ENCODE assay signal across 8 cellular contexts in genomic region chrX:140766024-140766611, GRCh38. TPM values are rescaled to one million over a fixed set of nuclear protein-coding genes. Genes with fewer than 3 reads are reported as not detected.
A peak's percentile ranks its signal among the peaks of the same experiment; 100 is the strongest.
DNase-seq lines count a peak whose midpoint lies in the region; ATAC-seq and TF ChIP-seq lines count a peak whose summit lies in the region.

No MANE protein-coding gene starts in this region.

- TF ChIP-seq EP300 in suprapubic skin (IDR thresholded peaks at IDR 0.05): no peak

- TF ChIP-seq POLR2A in suprapubic skin (IDR thresholded peaks at IDR 0.05): no peak

- no peaks in the 10 kb centered on the region for H3K36me3 ChIP-seq in suprapubic skin

- peak; percentile 14 to 18 for DNase-seq in activated CD4-positive, alpha-beta T cell treated with anti-CD3 and anti-CD28 coated beads for 24 hours (ENCODE audit: low read depth in 2 of 2)
- no peak for DNase-seq in activated CD4-positive, alpha-beta T cell treated with anti-CD3 and anti-CD28 coated beads for 1 hour
- DNase-seq in HuH-7 (ENCODE audit: low spot score) (peak; percentile 10), T-helper 22 cell (ENCODE audit: low read depth) (peak; percentile 5), ecto neural progenitor cell (ENCODE audit: low spot score) (peak; percentile 50), lung microvascular endothelial cell (ENCODE audit: low read depth in 2 of 2) (peak; percentile 45 to 78), suprapubic skin (ENCODE audit: low spot score in 2 of 2) (peak in 1 of 2 donors; percentile 62)

- H3K27ac ChIP-seq in suprapubic skin: no peak overlapping the region

- no peaks in the 10 kb centered on the region for H3K27me3 ChIP-seq in suprapubic skin

- peak overlapping the region; percentile 49 for H3K4me3 ChIP-seq in suprapubic skin

- TF ChIP-seq CTCF in suprapubic skin (IDR thresholded peaks at IDR 0.05): peak; percentile 32 to 61

- WGBS in suprapubic skin: 11% methylated on average over 8 of the region's 8 CpGs

- no peaks in the 10 kb centered on the region for H3K9me3 ChIP-seq in suprapubic skin

- no peak for ATAC-seq in HG03108 (IDR thresholded peaks at IDR 0.05; ENCODE audit: unreplicated experiment)

- H3K4me1 ChIP-seq in suprapubic skin: no peaks in the 10 kb centered on the region

RNA-seq across cellular contexts. Expression of gene LINC00632, which starts 56.6 kb away (rescaled TPM):
- total RNA-seq in lung microvascular endothelial cell (0.40 and 0.44 TPM in 2 replicates), suprapubic skin (100 to 1,000 TPM in 2 of 4 donors, 10 to 100 TPM in 2; 95.8 to 250 (median 154) TPM)

Comparison
In these comparisons a context has a peak if more than half of its experiments do, and no peak if none do; other contexts are left out.
1. RNA of gene LINC00632, which starts 56.6 kb away (total RNA-seq): 95.8 to 250 TPM in suprapubic skin; 0.40 to 0.44 TPM in lung microvascular endothelial cell; every median in the first group is over 10 times any median in the second.